ENCODE assay signal across 8 cellular contexts in genomic region chr14:92513966-92514843, GRCh38. TPM values are rescaled to one million over a fixed set of nuclear protein-coding genes. Genes with fewer than 3 reads are reported as not detected.
A peak's percentile ranks its signal among the peaks of the same experiment; 100 is the strongest.
DNase-seq lines count a peak whose midpoint lies in the region; ATAC-seq lines count a peak whose summit lies in the region.

No MANE protein-coding gene starts in this region.

- H3K9me3 ChIP-seq in iPS-18a (ENCODE audit: control insufficient read depth, low read depth, low read length): no peaks in the 10 kb centered on the region

- H3K9ac ChIP-seq in iPS-18a (ENCODE audit: low read length): peak overlapping the region; percentile 25

- H3K4me3 Mint-ChIP-seq in IgD-negative memory B cell: peak overlapping the region; percentile 46 to 89 (median 80)
- H3K4me3 Mint-ChIP-seq in activated naive CD8-positive, alpha-beta T cell treated with anti-CD3 and anti-CD28 coated beads, Interleukin-2, amount 50 U/mL, for 24 hours: peak overlapping the region; percentile 77

- H3K36me3 Mint-ChIP-seq in IgD-negative memory B cell: no peaks in the 10 kb centered on the region
- peaks cover 6% of the 10 kb centered on the region for H3K36me3 Mint-ChIP-seq in activated naive CD8-positive, alpha-beta T cell treated with anti-CD3 and anti-CD28 coated beads, Interleukin-2, amount 50 U/mL, for 24 hours (ENCODE audit: low read depth)

- peak overlapping the region in 1 of 3 donors; percentile 23 for H3K27ac Mint-ChIP-seq in IgD-negative memory B cell
- H3K27ac Mint-ChIP-seq in activated naive CD8-positive, alpha-beta T cell treated with anti-CD3 and anti-CD28 coated beads, Interleukin-2, amount 50 U/mL, for 24 hours: peak overlapping the region; percentile 85

- no peaks in the 10 kb centered on the region for H3K9me3 Mint-ChIP-seq in IgD-negative memory B cell
- no peaks in the 10 kb centered on the region for H3K9me3 Mint-ChIP-seq in activated naive CD8-positive, alpha-beta T cell treated with anti-CD3 and anti-CD28 coated beads, Interleukin-2, amount 50 U/mL, for 24 hours

- ATAC-seq in GM19455 (IDR thresholded peaks at IDR 0.05; ENCODE audit: unreplicated experiment): peak; percentile 32
- peak; percentile 13 for ATAC-seq in activated naive CD8-positive, alpha-beta T cell treated with anti-CD3 and anti-CD28 coated beads, Interleukin-2, amount 50 U/mL, for 24 hours

- peaks cover 21 to 24% (median 21%) of the 10 kb centered on the region in 3 donors for H3K4me1 Mint-ChIP-seq in IgD-negative memory B cell
- H3K4me1 Mint-ChIP-seq in activated naive CD8-positive, alpha-beta T cell treated with anti-CD3 and anti-CD28 coated beads, Interleukin-2, amount 50 U/mL, for 24 hours: peaks cover 58% of the 10 kb centered on the region

- no peak overlapping the region for H3K27ac ChIP-seq in iPS-18a (ENCODE audit: low read length)
- H3K27ac ChIP-seq in skin epidermis: peak overlapping the region; percentile 80 to 97 (median 90)

- H3K4me1 ChIP-seq in iPS-18a (ENCODE audit: control insufficient read depth, low read depth, low read length): no peaks in the 10 kb centered on the region

- H3K4me3 ChIP-seq in iPS-18a (ENCODE audit: low read length) (peak overlapping the region; percentile 59), skin epidermis (peak overlapping the region; percentile 53 to 84 (median 64))

- H3K27me3 ChIP-seq in iPS-18a (ENCODE audit: control insufficient read depth, insufficient read depth, low read length): peaks cover 41% of the 10 kb centered on the region

- H3K36me3 ChIP-seq in iPS-18a (ENCODE audit: control insufficient read depth, low read depth, low read length): no peaks in the 10 kb centered on the region

- peak; percentile 50 for DNase-seq in activated naive CD8-positive, alpha-beta T cell treated with anti-CD3 and anti-CD28 coated beads, Interleukin-2, amount 50 U/mL, for 24 hours
- DNase-seq in Kasumi-1 (lab: John Stamatoyannopoulos, UW) (no peak), inferior parietal cortex (ENCODE audit: extremely low spot score) (no peak), AG08395 (ENCODE audit: low spot score) (no peak)

- H3K27me3 Mint-ChIP-seq in IgD-negative memory B cell: no peaks in the 10 kb centered on the region
- no peaks in the 10 kb centered on the region for H3K27me3 Mint-ChIP-seq in activated naive CD8-positive, alpha-beta T cell treated with anti-CD3 and anti-CD28 coated beads, Interleukin-2, amount 50 U/mL, for 24 hours

RNA-seq across cellular contexts. Expression of gene RIN3, which starts 0.6 kb away (rescaled TPM):
- 29.4 TPM for polyA plus RNA-seq in IgD-negative memory B cell
